Comparison of ENCODE assay signal across 15 cellular contexts in the genomic region with DNA sequence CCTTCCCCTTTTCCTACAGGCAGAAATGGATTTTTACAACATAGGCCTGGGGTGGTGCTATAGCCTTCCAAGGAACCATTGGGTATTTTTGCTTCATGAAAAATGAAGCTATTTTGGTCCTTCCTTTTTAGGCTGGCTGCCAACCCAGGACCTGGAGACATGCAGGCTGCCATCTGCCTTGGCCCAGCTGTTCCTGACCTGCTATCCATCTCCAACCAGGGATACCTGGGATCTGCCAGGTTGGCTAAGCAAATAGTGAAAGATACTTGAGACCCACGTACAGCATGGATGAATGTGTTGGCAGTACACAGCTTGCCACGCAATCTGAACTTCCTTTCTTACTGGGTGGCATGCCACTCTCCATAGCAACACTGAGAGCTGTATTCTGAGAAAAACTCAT. TPM values are rescaled to one million over a fixed set of nuclear protein-coding genes. Genes with fewer than 3 reads are reported as not detected.
DNase-seq lines count a peak whose midpoint lies in the region; ATAC-seq, FAIRE-seq and TF ChIP-seq lines count a peak whose summit lies in the region.
"Had no signal": no experiment of that assay in that cellular context is flagged by ENCODE, and none has a peak within 500 bp of the region (broad histone marks: within the 10 kb centered on the region; RNA-seq: fewer than 3 reads in every experiment).

No MANE protein-coding gene starts in this region.

- no peak for TF ChIP-seq POLR2A in vagina (IDR thresholded peaks at IDR 0.05)

- H3K4me1 ChIP-seq in A673 (ENCODE audit: insufficient read depth, low read length, poor library complexity, severe bottlenecking) (peaks cover 7% of the 10 kb centered on the region), small intestine (ENCODE audit: control insufficient read depth in 2 of 2, insufficient read depth in 1 of 2, low read depth in 1 of 2, low read length in 1 of 2) (no peaks in the 10 kb centered on the region), vagina (peaks cover 4% of the 10 kb centered on the region)

- WGBS in small intestine, 3 donors: 82 to 95% (median 84%) methylated on average over 2 of the region's 2 CpGs

- ATAC-seq in HG02763 (IDR thresholded peaks at IDR 0.05; ENCODE audit: unreplicated experiment): no peak
- no peak for ATAC-seq in GM21576 (IDR thresholded peaks at IDR 0.05; ENCODE audit: unreplicated experiment)
- ATAC-seq: stimulated activated naive CD8-positive, alpha-beta T cell treated with anti-CD3 and anti-CD28 coated beads, Interleukin-15, Interleukin-2, amounts not matched to agents 100 U/mL and 50 U/mL, for 24 hours had no signal

- peak overlapping the region; percentile 15 for H3K27ac ChIP-seq in A673 (ENCODE audit: low read depth, low read length, poor library complexity, severe bottlenecking)
- no peak overlapping the region for H3K27ac ChIP-seq in small intestine (ENCODE audit: low read depth in 1 of 2, low read length in 1 of 2)
- no peak overlapping the region for H3K27ac ChIP-seq in vagina
- H3K27ac ChIP-seq: WERI-Rb-1 had no signal

- no peak for DNase-seq in A673 (ENCODE audit: low spot score)
- DNase-seq in DMS79 treated with DMSO at 0.1 percent for 48 hours (lab: John Stamatoyannopoulos, UW): peak; percentile 83
- DNase-seq in NCI-H446 treated with DMSO at 0.1 percent for 48 hours (lab: John Stamatoyannopoulos, UW): peak; percentile 94
- DNase-seq in cerebellar nuclear complex (lab: John Stamatoyannopoulos, UW): peak; percentile 95 to 98
- DNase-seq in small intestine: no peak
- no peak for DNase-seq in vagina (ENCODE audit: extremely low spot score in 2 of 2)
- DNase-seq: naive B cell; retina; stimulated activated CD4-positive, alpha-beta T cell treated with anti-CD3 and anti-CD28 coated beads, Interleukin-4, amount 100 ng/mL, for 24 hours; stimulated activated naive CD8-positive, alpha-beta T cell treated with anti-CD3 and anti-CD28 coated beads, Interleukin-15, Interleukin-2, amounts not matched to agents 100 U/mL and 50 U/mL, for 24 hours; WERI-Rb-1 had no signal

- H3K27me3 ChIP-seq in A673 (replicated peaks; ENCODE audit: insufficient read depth, low read depth, low read length, poor library complexity) (no peaks in the 10 kb centered on the region), small intestine (ENCODE audit: control insufficient read depth in 2 of 2, insufficient read depth in 2 of 2, low read length in 2 of 2) (no peaks in the 10 kb centered on the region), vagina (no peaks in the 10 kb centered on the region)

- H3K36me3 ChIP-seq in A673 (ENCODE audit: insufficient read depth, low read length, poor library complexity, severe bottlenecking) (peaks cover 17% of the 10 kb centered on the region), small intestine (ENCODE audit: control insufficient read depth in 2 of 2, insufficient read depth in 2 of 2, low read length in 2 of 2) (peaks cover 0 to 1% of the 10 kb centered on the region in 2 donors), vagina (no peaks in the 10 kb centered on the region)

- TF ChIP-seq CTCF in A673 (conservative IDR thresholded peaks at IDR 0.05; ENCODE audit: low read depth, low read length) (no peak), vagina (IDR thresholded peaks at IDR 0.05) (no peak)

- CTCF ChIA-PET in A673 (lab: Charles Lee): interaction anchor here (0.8 kb wide), 1 partner anchor 32 kb away, joined by 3 read pairs; the partner anchor contains the start of genes MRPS27 and PTCD2

- H3K9me3 ChIP-seq in A673 (ENCODE audit: low read depth, low read length, poor library complexity, severe bottlenecking): no peaks in the 10 kb centered on the region
- no peaks in the 10 kb centered on the region for H3K9me3 ChIP-seq in small intestine (ENCODE audit: control insufficient read depth, low read depth)
- H3K9me3 ChIP-seq in vagina: no peaks in the 10 kb centered on the region

- intact Hi-C loops in A673 (cut with micrococcal nuclease; ENCODE audit: unreplicated experiment) (no loop called here), vagina (cut with DNase I) (no loop called here)

- POLR2A ChIA-PET in A673 (lab: Charles Lee; ENCODE audit: low non-redundant PET): interaction anchor here (0.7 kb wide), 1 partner anchor 24 kb away, joined by 4 read pairs; no protein-coding TSS in a partner anchor

- no TSS peak for BruUV-seq in A673 (replicated peaks; lab: Mats Ljungman, UMichigan)

- H3K4me3 ChIP-seq in A673 (ENCODE audit: low read depth, low read length, poor library complexity, severe bottlenecking) (no peak overlapping the region), small intestine (ENCODE audit: low read depth in 1 of 2, low read length in 2 of 2) (no peak overlapping the region), vagina (no peak overlapping the region)

- no peak for FAIRE-seq in small intestine (lab: Jason Lieb, UNC)
- FAIRE-seq: G401.6, GM18507 had no signal

RNA-seq across cellular contexts. Expression of gene MRPS27, which starts 31.1 kb away (rescaled TPM):
- 83.2 and 88.6 TPM in 2 replicates for total RNA-seq in A673 (2021)
- 10 to 100 TPM; 11.9 to 45.5 (median 13.8) TPM for polyA plus RNA-seq in small intestine
- 44.9 TPM for total RNA-seq in vagina

RNA-seq across cellular contexts. Expression of gene PTCD2, which starts 31.2 kb away (rescaled TPM):
- 12.7 and 17.3 TPM in 2 replicates for total RNA-seq in A673 (2021)
- polyA plus RNA-seq in small intestine: 1 to 10 TPM in 1 of 3 donors, under 1 TPM in 2; 0.67 to 4.7 (median 0.81) TPM
- total RNA-seq in vagina: 6.9 TPM

Comparison
In these comparisons a context has a peak if more than half of its experiments do, and no peak if none do; other contexts are left out.
1. DNase-seq: peak in DMS79 treated with DMSO at 0.1 percent for 48 hours (single experiment), NCI-H446 treated with DMSO at 0.1 percent for 48 hours (single experiment) and cerebellar nuclear complex (2 of 2); none in A673 (single experiment), small intestine (single experiment) and vagina (0 of 2).